ENCODE assay signal across 2 cellular contexts in the genomic region with DNA sequence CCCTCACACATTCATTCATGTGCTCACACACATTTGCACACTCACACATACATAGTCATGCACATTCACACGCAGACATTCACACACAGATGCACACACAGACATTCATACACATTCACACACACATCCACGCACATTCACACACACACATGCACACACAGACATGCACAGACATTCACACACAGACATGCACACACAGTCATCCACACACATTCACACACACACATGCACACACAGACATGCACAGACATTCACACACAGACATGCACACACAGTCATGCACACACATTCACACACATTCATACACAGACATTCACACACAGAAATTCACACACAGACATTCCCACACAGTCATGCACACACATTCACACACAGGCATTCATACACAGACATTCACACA.
TF ChIP-seq lines count a peak whose summit lies in the region.

No MANE protein-coding gene starts in this region.

TF ChIP-seq in HepG2, 621 proteins besides CTCF, POLR2A, EP300 and RAD21:
- TF ChIP-seq IKZF1 (IDR thresholded peaks at IDR 0.05) (peak; percentile 85; the same call in 1 of the 2 replicates), PLRG1 (conservative IDR thresholded peaks at IDR 0.05) (0 out of 2 replicates have a peak, but pooled peaks have one; percentile 77), ZNF138 (CRISPR knock-in tag; IDR thresholded peaks at IDR 0.05; ENCODE audit: low read depth) (no peak), ZBTB40 (IDR thresholded peaks at IDR 0.05) (peak; percentile 18; the same call in 1 of the 2 replicates), ZBTB40 (CRISPR knock-in tag; IDR thresholded peaks at IDR 0.05) (no peak), NONO (IDR thresholded peaks at IDR 0.05) (peak; percentile 74; the same call in 1 of the 2 replicates), NONO (CRISPR knock-in tag; conservative IDR thresholded peaks at IDR 0.05) (no peak), ATM (IDR thresholded peaks at IDR 0.05; ENCODE audit: borderline replicate concordance) (peak; percentile 81; the same call in 1 of the 2 replicates), NBN (conservative IDR thresholded peaks at IDR 0.05) (peak; percentile 87; the same call in 1 of the 2 replicates), ZNF282 (IDR thresholded peaks at IDR 0.05; ENCODE audit: partially characterized antibody) (peak; percentile 93), SMAD3 (CRISPR knock-in tag; IDR thresholded peaks at IDR 0.05) (no peak), FOXP1 (IDR thresholded peaks at IDR 0.05) (0 out of 2 replicates have a peak, but pooled peaks have one; percentile 14), FOXP1 (CRISPR knock-in tag; IDR thresholded peaks at IDR 0.05) (no peak), ZNF101 (CRISPR knock-in tag; IDR thresholded peaks at IDR 0.05; ENCODE audit: borderline replicate concordance, low read depth) (no peak), FOXK2 (IDR thresholded peaks at IDR 0.05) (peak; percentile 56; the same call in 1 of the 2 replicates)
- TF ChIP-seq, protein P1, sequence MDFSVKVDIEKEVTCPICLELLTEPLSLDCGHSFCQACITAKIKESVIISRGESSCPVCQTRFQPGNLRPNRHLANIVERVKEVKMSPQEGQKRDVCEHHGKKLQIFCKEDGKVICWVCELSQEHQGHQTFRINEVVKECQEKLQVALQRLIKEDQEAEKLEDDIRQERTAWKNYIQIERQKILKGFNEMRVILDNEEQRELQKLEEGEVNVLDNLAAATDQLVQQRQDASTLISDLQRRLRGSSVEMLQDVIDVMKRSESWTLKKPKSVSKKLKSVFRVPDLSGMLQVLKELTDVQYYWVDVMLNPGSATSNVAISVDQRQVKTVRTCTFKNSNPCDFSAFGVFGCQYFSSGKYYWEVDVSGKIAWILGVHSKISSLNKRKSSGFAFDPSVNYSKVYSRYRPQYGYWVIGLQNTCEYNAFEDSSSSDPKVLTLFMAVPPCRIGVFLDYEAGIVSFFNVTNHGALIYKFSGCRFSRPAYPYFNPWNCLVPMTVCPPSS (IDR thresholded peaks at IDR 0.05) = peak; percentile 91; the same call in 1 of the 2 replicates

TF ChIP-seq in H1, 55 proteins besides CTCF, POLR2A, EP300 and RAD21:
- TF ChIP-seq CBX8 (IDR thresholded peaks at IDR 0.05; ENCODE audit: borderline replicate concordance, low read depth, low read length) (no peak), POLR2AphosphoS5 (IDR thresholded peaks at IDR 0.05; ENCODE audit: low read depth, low read length) (no peak), FOSL1 (IDR thresholded peaks at IDR 0.05; ENCODE audit: insufficient read depth, low read depth, low read length) (no peak), HDAC6 (IDR thresholded peaks at IDR 0.05; ENCODE audit: low read depth, low read length) (no peak), ZNF274 (IDR thresholded peaks at IDR 0.05; ENCODE audit: borderline replicate concordance, extremely low read depth, low read length) (no peak), TAF7 (optimal IDR thresholded peaks at IDR 0.05; ENCODE audit: borderline replicate concordance, low read depth, low read length) (no peak)
